18 cellular contexts compared by ENCODE assay signal in genomic region chr3:94716326-94717018, GRCh38.
A peak's percentile ranks its signal among the peaks of the same experiment; 100 is the strongest.
DNase-seq lines count a peak whose midpoint lies in the region; ATAC-seq, FAIRE-seq and TF ChIP-seq lines count a peak whose summit lies in the region.
"Had no signal": no experiment of that assay in that cellular context is flagged by ENCODE, and none has a peak within 500 bp of the region (broad histone marks: within the 10 kb centered on the region; RNA-seq: fewer than 3 reads in every experiment).

No MANE protein-coding gene starts in this region.

- H3K9ac ChIP-seq in kidney (ENCODE audit: low read length in 2 of 2): no peak overlapping the region

- intact Hi-C loops in right lobe of liver (cut with DNase I) (no loop called here), kidney (cut with DNase I) (no loop called here)

- ATAC-seq in right lobe of liver: peak; percentile 87 to 94 (median 90)
- ATAC-seq: activated T-cell treated with anti-CD3 and anti-CD28 coated beads, Interleukin-2, amount 50 U/mL, for 72 hours; naive thymus-derived CD8-positive, alpha-beta T cell; right cardiac atrium; stimulated activated memory B cell treated with anti-CD40 and anti-IgM and Interleukin-4, amounts not matched to agents 10 μg/mL and 1 μg/mL and 100 μg/mL, for 72 hours had no signal

- no peaks in the 10 kb centered on the region for H3K36me3 ChIP-seq in bronchial epithelial cell (ENCODE audit: control insufficient read depth, insufficient read depth, low read length)
- H3K36me3 ChIP-seq in right lobe of liver: no peaks in the 10 kb centered on the region
- no peaks in the 10 kb centered on the region for H3K36me3 ChIP-seq in kidney (ENCODE audit: control insufficient read depth in 1 of 2, insufficient read depth in 2 of 2, low read length in 2 of 2)
- H3K36me3 ChIP-seq: vagina had no signal

- DNase-seq in HT-29 (ENCODE audit: low spot score) (peak; percentile 72), bronchial epithelial cell (ENCODE audit: low read depth) (peak; percentile 37), right lobe of liver (peak in 1 of 3 donors; percentile 55), kidney (no peak), MV-4-11 (lab: John Stamatoyannopoulos, UW) (no peak), NOMO-1 treated with DMSO at 0.1 percent for 48 hours (lab: John Stamatoyannopoulos, UW; ENCODE audit: unreplicated experiment) (no peak), NCI-H2227 treated with DMSO at 0.1 percent for 48 hours (lab: John Stamatoyannopoulos, UW) (no peak)
- DNase-seq: activated CD4-positive, alpha-beta T cell treated with anti-CD3 and anti-CD28 coated beads, Interleukin-2, amount 10 ng/mL, durations not matched to agents 24 days and 14 days; activated T-cell treated with anti-CD3 and anti-CD28 coated beads, Interleukin-2, amount 50 U/mL, for 72 hours; AML-193; anterior cingulate cortex; effector memory CD4-positive, alpha-beta T cell; naive thymus-derived CD8-positive, alpha-beta T cell; right cardiac atrium; stimulated activated CD4-positive, alpha-beta T cell treated with anti-CD3 and anti-CD28 coated beads, Interleukin-4, amount 100 ng/mL, for 24 hours had no signal

- H3K27ac ChIP-seq in C4-2B (no peak overlapping the region), right lobe of liver (no peak overlapping the region), kidney (ENCODE audit: low read depth in 2 of 2, low read length in 2 of 2) (no peak overlapping the region)
- H3K27ac ChIP-seq: vagina had no signal

- H3K27me3 ChIP-seq in bronchial epithelial cell (ENCODE audit: control insufficient read depth, insufficient read depth, low read length) (no peaks in the 10 kb centered on the region), right lobe of liver (no peaks in the 10 kb centered on the region)
- H3K27me3 ChIP-seq: vagina had no signal

- WGBS in right lobe of liver (ENCODE audit: insufficient coverage, low coverage, low lambda C conversion rate, missing lambda C conversion rate): 58% methylated on average over 2 of the region's 2 CpGs

- H3K9me3 ChIP-seq in right lobe of liver (no peaks in the 10 kb centered on the region), kidney (ENCODE audit: control insufficient read depth in 1 of 2, low read length in 2 of 2) (no peaks in the 10 kb centered on the region)
- H3K9me3 ChIP-seq: vagina had no signal

- no peak for FAIRE-seq in bronchial epithelial cell (lab: Jason Lieb, UNC)
- FAIRE-seq in kidney (lab: Jason Lieb, UNC): no peak

- TF ChIP-seq POLR2A in right lobe of liver (IDR thresholded peaks at IDR 0.05): no peak

- H3K4me3 ChIP-seq in bronchial epithelial cell (ENCODE audit: low read depth, low read length) (no peak overlapping the region), right lobe of liver (no peak overlapping the region), kidney (ENCODE audit: low read length in 2 of 2) (no peak overlapping the region)
- H3K4me3 ChIP-seq: vagina had no signal

- no peaks in the 10 kb centered on the region for H3K4me1 ChIP-seq in right lobe of liver
- no peaks in the 10 kb centered on the region for H3K4me1 ChIP-seq in kidney (ENCODE audit: control insufficient read depth in 1 of 2, insufficient read depth in 1 of 2, low read depth in 1 of 2, low read length in 2 of 2)
- H3K4me1 ChIP-seq: vagina had no signal

- TF ChIP-seq CTCF in C4-2B (conservative IDR thresholded peaks at IDR 0.05) (peak; percentile 49), bronchial epithelial cell (IDR thresholded peaks at IDR 0.05; ENCODE audit: insufficient read depth, low read length, severe bottlenecking) (peak; percentile 46), right lobe of liver (IDR thresholded peaks at IDR 0.05) (peak; percentile 47 to 69 (median 66)), kidney (IDR thresholded peaks at IDR 0.05; ENCODE audit: borderline replicate concordance, extremely low read depth, insufficient read depth) (no peak)

Comparison
In these comparisons a context has a peak if more than half of its experiments do, and no peak if none do; other contexts are left out.
1. DNase-seq: peak in HT-29 (single experiment) and bronchial epithelial cell (single experiment); none in kidney (single experiment), MV-4-11 (single experiment), NOMO-1 treated with DMSO at 0.1 percent for 48 hours (single experiment) and NCI-H2227 treated with DMSO at 0.1 percent for 48 hours (single experiment).